1 cellular context compared by ENCODE assay signal in the genomic region with DNA sequence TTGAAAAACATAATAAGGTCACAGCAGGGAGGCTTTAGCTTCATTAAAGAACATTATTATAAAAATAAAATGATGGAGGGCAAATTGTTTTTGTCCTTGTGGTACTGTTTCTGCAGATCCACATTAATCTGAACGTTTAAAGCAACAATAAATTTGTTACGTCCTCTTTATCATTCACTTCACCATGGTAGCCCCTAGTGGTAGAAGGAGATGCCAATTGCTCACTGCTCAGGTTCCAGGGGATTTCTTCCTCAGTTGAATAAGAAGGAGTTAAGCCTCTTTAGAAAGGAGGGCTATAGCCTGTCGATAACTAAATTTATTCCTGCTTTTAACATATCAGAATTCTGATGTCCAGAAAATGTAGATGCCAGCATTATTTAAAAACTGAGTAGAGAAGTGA.
TF ChIP-seq lines count a peak whose summit lies in the region.

No MANE protein-coding gene starts in this region.

TF ChIP-seq in HepG2, 621 proteins besides CTCF, POLR2A, EP300 and RAD21 (continued from another document):
- TF ChIP-seq, protein P1, sequence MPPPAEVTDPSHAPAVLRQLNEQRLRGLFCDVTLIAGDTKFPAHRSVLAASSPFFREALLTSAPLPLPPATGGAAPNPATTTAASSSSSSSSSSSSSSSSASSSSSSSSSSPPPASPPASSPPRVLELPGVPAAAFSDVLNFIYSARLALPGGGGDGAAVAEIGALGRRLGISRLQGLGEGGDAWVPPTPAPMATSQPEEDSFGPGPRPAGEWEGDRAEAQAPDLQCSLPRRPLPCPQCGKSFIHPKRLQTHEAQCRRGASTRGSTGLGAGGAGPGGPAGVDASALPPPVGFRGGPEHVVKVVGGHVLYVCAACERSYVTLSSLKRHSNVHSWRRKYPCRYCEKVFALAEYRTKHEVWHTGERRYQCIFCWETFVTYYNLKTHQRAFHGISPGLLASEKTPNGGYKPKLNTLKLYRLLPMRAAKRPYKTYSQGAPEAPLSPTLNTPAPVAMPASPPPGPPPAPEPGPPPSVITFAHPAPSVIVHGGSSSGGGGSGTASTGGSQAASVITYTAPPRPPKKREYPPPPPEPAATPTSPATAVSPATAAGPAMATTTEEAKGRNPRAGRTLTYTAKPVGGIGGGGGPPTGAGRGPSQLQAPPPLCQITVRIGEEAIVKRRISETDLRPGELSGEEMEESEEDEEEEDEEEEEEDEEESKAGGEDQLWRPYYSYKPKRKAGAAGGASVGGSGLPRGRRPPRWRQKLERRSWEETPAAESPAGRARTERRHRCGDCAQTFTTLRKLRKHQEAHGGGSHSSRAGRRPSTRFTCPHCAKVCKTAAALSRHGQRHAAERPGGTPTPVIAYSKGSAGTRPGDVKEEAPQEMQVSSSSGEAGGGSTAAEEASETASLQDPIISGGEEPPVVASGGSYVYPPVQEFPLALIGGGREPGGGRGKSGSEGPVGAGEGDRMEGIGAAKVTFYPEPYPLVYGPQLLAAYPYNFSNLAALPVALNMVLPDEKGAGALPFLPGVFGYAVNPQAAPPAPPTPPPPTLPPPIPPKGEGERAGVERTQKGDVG (CRISPR knock-in tag; IDR thresholded peaks at IDR 0.05; ENCODE audit: borderline replicate concordance), result no peak
- TF ChIP-seq FOXJ3 (CRISPR knock-in tag; IDR thresholded peaks at IDR 0.05; ENCODE audit: borderline replicate concordance) (no peak), ZNF20 (CRISPR knock-in tag; IDR thresholded peaks at IDR 0.05) (no peak), MZF1 (CRISPR knock-in tag; IDR thresholded peaks at IDR 0.05; ENCODE audit: borderline replicate concordance) (no peak)
